ENCODE assay signal across 15 cellular contexts in genomic region chr7:156768698-156769472, GRCh38.
DNase-seq lines count a peak whose midpoint lies in the region; ATAC-seq and TF ChIP-seq lines count a peak whose summit lies in the region.
"Had no signal": no experiment of that assay in that cellular context is flagged by ENCODE, and none has a peak within 500 bp of the region (broad histone marks: within the 10 kb centered on the region; RNA-seq: fewer than 3 reads in every experiment).

No MANE protein-coding gene starts in this region.

- ATAC-seq in activated CD8-positive, alpha-beta T cell treated with anti-CD3 and anti-CD28 coated beads for 36 hours: peak; percentile 80
- ATAC-seq in activated CD8-positive, alpha-beta T cell treated with anti-CD3 and anti-CD28 coated beads, Interleukin-2, amount 10 ng/mL, durations not matched to agents 7 days and 5 days: no peak
- ATAC-seq in HCT116: peak; percentile 28; the same call in 1 of the 2 replicates
- no peak for ATAC-seq in GM18867 (IDR thresholded peaks at IDR 0.05; ENCODE audit: unreplicated experiment)

- H3K4me2 ChIP-seq in HCT116 (ENCODE audit: low read length): 0 out of 2 replicates have a peak overlapping the region, but pooled peaks have one; percentile 9

- H3K9me2 ChIP-seq in HCT116 (ENCODE audit: insufficient read depth): no peaks in the 10 kb centered on the region

- peak; percentile 46 for DNase-seq in activated CD8-positive, alpha-beta T cell treated with anti-CD3 and anti-CD28 coated beads for 36 hours
- DNase-seq in activated CD8-positive, alpha-beta T cell treated with anti-CD3 and anti-CD28 coated beads, Interleukin-2, amount 10 ng/mL, durations not matched to agents 7 days and 5 days: no peak
- DNase-seq in HCT116 (ENCODE audit: low read depth, low spot score) (no peak), amniotic epithelial cell (ENCODE audit: low read depth) (peak; percentile 7), progenitor cell of endocrine pancreas (ENCODE audit: low spot score, unreplicated experiment) (no peak), DMS114 treated with DMSO at 0.1 percent for 48 hours (lab: John Stamatoyannopoulos, UW; ENCODE audit: unreplicated experiment) (no peak), H7 (no peak)
- DNase-seq: activated CD4-positive, alpha-beta T cell treated with anti-CD3 and anti-CD28 coated beads, Interleukin-2, amount 10 ng/mL, durations not matched to agents 24 days and 14 days; EL; NCI-H187; psoas muscle; stomach had no signal

- peaks cover 0 to 12% of the 10 kb centered on the region in 2 experiments; a peak in 1 of 4 replicates for H3K4me1 ChIP-seq in HCT116 (ENCODE audit: control insufficient read depth in 1 of 2, insufficient read depth in 2 of 2, low read length in 2 of 2)
- H3K4me1 ChIP-seq: psoas muscle had no signal

- H3K79me2 ChIP-seq in HCT116 (ENCODE audit: insufficient read depth, low read length): peaks cover 20% of the 10 kb centered on the region

- peaks cover 2% of the 10 kb centered on the region for H3K9me3 Mint-ChIP-seq in activated CD8-positive, alpha-beta T cell treated with anti-CD3 and anti-CD28 coated beads for 36 hours
- no peaks in the 10 kb centered on the region for H3K9me3 Mint-ChIP-seq in activated CD8-positive, alpha-beta T cell treated with anti-CD3 and anti-CD28 coated beads, Interleukin-2, amount 10 ng/mL, durations not matched to agents 7 days and 5 days (ENCODE audit: insufficient read depth)
- peaks cover 15% of the 10 kb centered on the region for H3K9me3 Mint-ChIP-seq in progenitor cell of endocrine pancreas (ENCODE audit: low read depth)

- TF ChIP-seq POLR2A in HCT116 (IDR thresholded peaks at IDR 0.05; ENCODE audit: borderline replicate concordance, extremely low read depth, insufficient read depth, insufficient read length): no peak

- no peaks in the 10 kb centered on the region for H3K9me3 ChIP-seq in HCT116 (ENCODE audit: control insufficient read depth in 1 of 2, insufficient read depth in 1 of 2, low read depth in 1 of 2, low read length in 2 of 2)
- H3K9me3 ChIP-seq: stomach had no signal

- H3K27me3 Mint-ChIP-seq in activated CD8-positive, alpha-beta T cell treated with anti-CD3 and anti-CD28 coated beads for 36 hours: no peaks in the 10 kb centered on the region
- no peaks in the 10 kb centered on the region for H3K27me3 Mint-ChIP-seq in activated CD8-positive, alpha-beta T cell treated with anti-CD3 and anti-CD28 coated beads, Interleukin-2, amount 10 ng/mL, durations not matched to agents 7 days and 5 days (ENCODE audit: low read depth)
- no peaks in the 10 kb centered on the region for H3K27me3 Mint-ChIP-seq in progenitor cell of endocrine pancreas
- H3K27me3 Mint-ChIP-seq: activated CD4-positive, alpha-beta T cell treated with anti-CD3 and anti-CD28 coated beads, Interleukin-2, amount 10 ng/mL, durations not matched to agents 24 days and 14 days; activated naive CD8-positive, alpha-beta T cell; IgD-negative memory B cell had no signal

- POLR2A ChIA-PET in activated CD8-positive, alpha-beta T cell treated with anti-CD3 and anti-CD28 coated beads for 36 hours (lab: Charles Lee): interaction anchor here (1.1 kb wide), 1 partner anchor 8 kb away, joined by 3 read pairs; no protein-coding TSS in a partner anchor
- POLR2A ChIA-PET in activated CD8-positive, alpha-beta T cell treated with anti-CD3 and anti-CD28 coated beads, Interleukin-2, amount 10 ng/mL, durations not matched to agents 7 days and 5 days (lab: Charles Lee): no interaction called here
- POLR2A ChIA-PET in HCT116 (lab: Charles Lee): no interaction called here

- no peak overlapping the region for H3K27ac Mint-ChIP-seq in activated CD8-positive, alpha-beta T cell treated with anti-CD3 and anti-CD28 coated beads for 36 hours
- H3K27ac Mint-ChIP-seq in activated CD8-positive, alpha-beta T cell treated with anti-CD3 and anti-CD28 coated beads, Interleukin-2, amount 10 ng/mL, durations not matched to agents 7 days and 5 days: no peak overlapping the region
- H3K27ac Mint-ChIP-seq in progenitor cell of endocrine pancreas: peak overlapping the region; percentile 29
- H3K27ac Mint-ChIP-seq: activated CD4-positive, alpha-beta T cell treated with anti-CD3 and anti-CD28 coated beads, Interleukin-2, amount 10 ng/mL, durations not matched to agents 24 days and 14 days; activated naive CD8-positive, alpha-beta T cell; IgD-negative memory B cell had no signal

- no peak for TF ChIP-seq CTCF in activated CD8-positive, alpha-beta T cell treated with anti-CD3 and anti-CD28 coated beads for 36 hours (IDR thresholded peaks at IDR 0.05)
- TF ChIP-seq CTCF in HCT116 (IDR thresholded peaks at IDR 0.05 in 2 of 3, conservative IDR thresholded peaks at IDR 0.05 in 1 of 3; ENCODE audit: borderline replicate concordance in 1 of 3, insufficient read depth in 1 of 3, low read depth in 2 of 3, low read length in 2 of 3): no peak; a peak in 1 of 6 replicates
- no peak for TF ChIP-seq CTCF in progenitor cell of endocrine pancreas (IDR thresholded peaks at IDR 0.05; ENCODE audit: unreplicated experiment)

- no peaks in the 10 kb centered on the region for H3K36me3 ChIP-seq in HCT116 (ENCODE audit: control insufficient read depth in 1 of 2, insufficient read depth in 2 of 2, low read length in 2 of 2)
- no peaks in the 10 kb centered on the region for H3K36me3 ChIP-seq in H7 (replicated peaks; ENCODE audit: control insufficient read depth, insufficient read depth, low read length)

- no peak for TF ChIP-seq RAD21 in HCT116 (IDR thresholded peaks at IDR 0.05; ENCODE audit: low read depth)

- H4K20me1 ChIP-seq in HCT116 (ENCODE audit: insufficient read depth): no peaks in the 10 kb centered on the region; the same call in 1 of the 2 replicates

- intact Hi-C loops in activated CD8-positive, alpha-beta T cell treated with anti-CD3 and anti-CD28 coated beads for 36 hours (cut with micrococcal nuclease): no loop called here
- intact Hi-C loops in HCT116 (cut with micrococcal nuclease): no loop called here

- H3K27me3 ChIP-seq in HCT116 (ENCODE audit: insufficient read depth, low read length): no peaks in the 10 kb centered on the region
- H3K27me3 ChIP-seq in H7 (ENCODE audit: control insufficient read depth, insufficient read depth, low read length): no peaks in the 10 kb centered on the region
- H3K27me3 ChIP-seq: stomach had no signal

- no peak overlapping the region for H3K4me3 Mint-ChIP-seq in activated CD8-positive, alpha-beta T cell treated with anti-CD3 and anti-CD28 coated beads for 36 hours
- no peak overlapping the region for H3K4me3 Mint-ChIP-seq in activated CD8-positive, alpha-beta T cell treated with anti-CD3 and anti-CD28 coated beads, Interleukin-2, amount 10 ng/mL, durations not matched to agents 7 days and 5 days
- H3K4me3 Mint-ChIP-seq in progenitor cell of endocrine pancreas (ENCODE audit: low read depth): no peak overlapping the region
- H3K4me3 Mint-ChIP-seq: activated CD4-positive, alpha-beta T cell treated with anti-CD3 and anti-CD28 coated beads, Interleukin-2, amount 10 ng/mL, durations not matched to agents 24 days and 14 days; activated naive CD8-positive, alpha-beta T cell had no signal

- H3K27ac ChIP-seq in HCT116 (ENCODE audit: low read depth, low read length): no peak overlapping the region
- H3K27ac ChIP-seq: psoas muscle, stomach had no signal

- H3K36me3 Mint-ChIP-seq in activated CD8-positive, alpha-beta T cell treated with anti-CD3 and anti-CD28 coated beads for 36 hours (ENCODE audit: low read depth): peaks cover 21% of the 10 kb centered on the region
- H3K36me3 Mint-ChIP-seq in activated CD8-positive, alpha-beta T cell treated with anti-CD3 and anti-CD28 coated beads, Interleukin-2, amount 10 ng/mL, durations not matched to agents 7 days and 5 days (ENCODE audit: low read depth): peaks cover 7% of the 10 kb centered on the region
- H3K36me3 Mint-ChIP-seq in progenitor cell of endocrine pancreas (ENCODE audit: insufficient read depth): peaks cover 15% of the 10 kb centered on the region

- H3K9ac ChIP-seq in HCT116 (ENCODE audit: low read length): no peak overlapping the region

- peaks cover 24% of the 10 kb centered on the region for H3K4me1 Mint-ChIP-seq in activated CD8-positive, alpha-beta T cell treated with anti-CD3 and anti-CD28 coated beads for 36 hours (ENCODE audit: low read depth)
- H3K4me1 Mint-ChIP-seq in activated CD8-positive, alpha-beta T cell treated with anti-CD3 and anti-CD28 coated beads, Interleukin-2, amount 10 ng/mL, durations not matched to agents 7 days and 5 days (ENCODE audit: low read depth): peaks cover 4% of the 10 kb centered on the region
- H3K4me1 Mint-ChIP-seq in progenitor cell of endocrine pancreas (ENCODE audit: low read depth): peaks cover 13% of the 10 kb centered on the region

- RAD21 ChIA-PET in HCT116 (lab: Charles Lee; ENCODE audit: low non-redundant PET in 1 of 2, low total read pairs in 2 of 2, uncharacterized antibody in 2 of 2, unreplicated experiment in 2 of 2): no interaction called here

- H2AFZ ChIP-seq in HCT116 (ENCODE audit: low read depth, low read length, poor library complexity, severe bottlenecking): no peak overlapping the region

- CTCF ChIA-PET in activated CD8-positive, alpha-beta T cell treated with anti-CD3 and anti-CD28 coated beads for 36 hours (lab: Charles Lee): interaction anchor here (1.4 to 1.5 kb wide), 4 partner anchors 10 to 48 kb away, joined by 3 to 9 read pairs (median 4); no protein-coding TSS in a partner anchor
- CTCF ChIA-PET in activated CD8-positive, alpha-beta T cell treated with anti-CD3 and anti-CD28 coated beads, Interleukin-2, amount 10 ng/mL, durations not matched to agents 7 days and 5 days (lab: Charles Lee): interaction anchor here (1.0 to 1.1 kb wide), 2 partner anchors 10 to 15 kb away, joined by 3 to 4 read pairs; no protein-coding TSS in a partner anchor
- CTCF ChIA-PET in HCT116 (lab: Charles Lee): interaction anchor here (0.9 to 1.4 kb wide), 2 partner anchors 10 to 15 kb away, joined by 3 to 5 read pairs; no protein-coding TSS in a partner anchor

- no TSS peak for BruUV-seq in HCT116 (replicated peaks; lab: Mats Ljungman, UMichigan)

- no peak overlapping the region for H3K4me3 ChIP-seq in HCT116 (replicated peaks in 1 of 2; ENCODE audit: low read depth in 1 of 2, low read length in 2 of 2)
- no peak overlapping the region for H3K4me3 ChIP-seq in H7 (ENCODE audit: insufficient read depth, low read depth, low read length)
- H3K4me3 ChIP-seq: psoas muscle, stomach had no signal

TF ChIP-seq in HCT116, 20 proteins besides CTCF, POLR2A, EP300 and RAD21:
- TF ChIP-seq EZH2phosphoT487 (IDR thresholded peaks at IDR 0.05; ENCODE audit: borderline replicate concordance) (no peak), EGR1 (IDR thresholded peaks at IDR 0.05; ENCODE audit: low read depth) (no peak), SP1 (IDR thresholded peaks at IDR 0.05; ENCODE audit: low read depth) (no peak), JUND (IDR thresholded peaks at IDR 0.05) (no peak), FOSL1 (IDR thresholded peaks at IDR 0.05; ENCODE audit: low read depth) (no peak), TCF7L2 (IDR thresholded peaks at IDR 0.05; ENCODE audit: borderline replicate concordance, extremely low read depth, insufficient read depth, insufficient read length) (no peak), SIN3A (IDR thresholded peaks at IDR 0.05; ENCODE audit: low read depth) (no peak)

Comparison
In these comparisons a context has a peak if more than half of its experiments do, and no peak if none do; other contexts are left out.
1. ATAC-seq: peak in activated CD8-positive, alpha-beta T cell treated with anti-CD3 and anti-CD28 coated beads for 36 hours (single experiment) and HCT116 (single experiment); none in activated CD8-positive, alpha-beta T cell treated with anti-CD3 and anti-CD28 coated beads, Interleukin-2, amount 10 ng/mL, durations not matched to agents 7 days and 5 days (single experiment) and GM18867 (single experiment).
2. DNase-seq: peak in activated CD8-positive, alpha-beta T cell treated with anti-CD3 and anti-CD28 coated beads for 36 hours (single experiment) and amniotic epithelial cell (single experiment); none in activated CD8-positive, alpha-beta T cell treated with anti-CD3 and anti-CD28 coated beads, Interleukin-2, amount 10 ng/mL, durations not matched to agents 7 days and 5 days (single experiment), HCT116 (single experiment), progenitor cell of endocrine pancreas (single experiment), DMS114 treated with DMSO at 0.1 percent for 48 hours (single experiment) and H7 (single experiment).